Comparison of ENCODE assay signal across 10 cellular contexts in genomic region chr21:31117046-31117916, GRCh38.
A peak's percentile ranks its signal among the peaks of the same experiment; 100 is the strongest.
DNase-seq lines count a peak whose midpoint lies in the region; ATAC-seq and TF ChIP-seq lines count a peak whose summit lies in the region.
"Had no signal": no experiment of that assay in that cellular context is flagged by ENCODE, and none has a peak within 500 bp of the region (broad histone marks: within the 10 kb centered on the region; RNA-seq: fewer than 3 reads in every experiment).

No MANE protein-coding gene starts in this region.

- ATAC-seq in activated CD4-positive, CD25-positive, alpha-beta regulatory T cell treated with anti-CD3 and anti-CD28 coated beads, Interleukin-2, amount 50 U/mL, for 24 hours = peak; percentile 81 to 83

- peaks cover 16% of the 10 kb centered on the region for H3K36me3 ChIP-seq in endodermal cell (ENCODE audit: control insufficient read depth, insufficient read depth, low read length)
- H3K36me3 ChIP-seq: colonic mucosa had no signal

- peaks cover 3% of the 10 kb centered on the region for H3K4me1 ChIP-seq in endodermal cell (ENCODE audit: control insufficient read depth, insufficient read depth, low read length)
- H3K4me1 ChIP-seq: colonic mucosa had no signal

- H3K9ac ChIP-seq in endodermal cell (ENCODE audit: extremely low read depth, low read length, poor library complexity, severe bottlenecking) = no peak overlapping the region

- WGBS in endodermal cell (ENCODE audit: insufficient coverage in 1 of 2, insufficient read length in 1 of 2), 2 experiments = 81 to 87% methylated on average over 9 of the region's 9 CpGs

- no peaks in the 10 kb centered on the region for H3K27me3 ChIP-seq in endodermal cell (ENCODE audit: control insufficient read depth, insufficient read depth, low read length, poor library complexity, severe bottlenecking)
- H3K27me3 ChIP-seq: colonic mucosa had no signal

- no peak overlapping the region for H3K4me3 ChIP-seq in endodermal cell (ENCODE audit: low read length)
- H3K4me3 ChIP-seq: colonic mucosa had no signal

- CTCF ChIA-PET in HEK293T (lab: Yijun Ruan, JAX) = interaction anchor here (0.6 kb wide), 1 partner anchor 8 kb away, joined by 4 read pairs; no protein-coding TSS in a partner anchor

- DNase-seq in activated CD4-positive, CD25-positive, alpha-beta regulatory T cell (lab: John Stamatoyannopoulos, UW) = no peak
- DNase-seq in NOMO-1 treated with DMSO at 0.1 percent for 48 hours (lab: John Stamatoyannopoulos, UW; ENCODE audit: unreplicated experiment) (peak; percentile 24), endodermal cell (peak; percentile 55), progenitor cell of endocrine pancreas (ENCODE audit: low spot score, unreplicated experiment) (no peak), inferior parietal cortex (ENCODE audit: extremely low spot score) (no peak), HEK293T (ENCODE audit: extremely low spot score) (no peak)
- DNase-seq in stimulated activated CD4-positive, alpha-beta T cell treated with anti-CD3 and anti-CD28 coated beads, Interleukin-4, amount 100 ng/mL, for 1 hour = no peak
- DNase-seq: colonic mucosa, naive B cell had no signal

- no peaks in the 10 kb centered on the region for H3K9me3 ChIP-seq in endodermal cell (ENCODE audit: control insufficient read depth, low read length)
- H3K9me3 ChIP-seq: colonic mucosa had no signal

- H3K27me3 Mint-ChIP-seq in endodermal cell (ENCODE audit: insufficient read depth) (no peaks in the 10 kb centered on the region), progenitor cell of endocrine pancreas (no peaks in the 10 kb centered on the region)
- H3K27me3 Mint-ChIP-seq: naive B cell had no signal

- TF ChIP-seq CTCF in endodermal cell (conservative IDR thresholded peaks at IDR 0.05) (no peak), progenitor cell of endocrine pancreas (IDR thresholded peaks at IDR 0.05; ENCODE audit: unreplicated experiment) (no peak)

- peaks cover 26% of the 10 kb centered on the region for H3K4me1 Mint-ChIP-seq in endodermal cell
- H3K4me1 Mint-ChIP-seq in progenitor cell of endocrine pancreas (ENCODE audit: low read depth) = no peaks in the 10 kb centered on the region
- H3K4me1 Mint-ChIP-seq: naive B cell had no signal

- POLR2A ChIA-PET in HEK293T (lab: Yijun Ruan, JAX) = no interaction called here

- H3K4me3 Mint-ChIP-seq in endodermal cell (no peak overlapping the region), progenitor cell of endocrine pancreas (ENCODE audit: low read depth) (no peak overlapping the region)

- H3K27ac Mint-ChIP-seq in endodermal cell = no peak overlapping the region
- peak overlapping the region; percentile 37 for H3K27ac Mint-ChIP-seq in progenitor cell of endocrine pancreas

- H3K9me3 Mint-ChIP-seq in endodermal cell = no peaks in the 10 kb centered on the region
- H3K9me3 Mint-ChIP-seq in progenitor cell of endocrine pancreas (ENCODE audit: low read depth) = no peaks in the 10 kb centered on the region
- H3K9me3 Mint-ChIP-seq: naive B cell had no signal

- peaks cover 36% of the 10 kb centered on the region for H3K36me3 Mint-ChIP-seq in endodermal cell (ENCODE audit: low read depth)
- H3K36me3 Mint-ChIP-seq in progenitor cell of endocrine pancreas (ENCODE audit: insufficient read depth) = peaks cover 13% of the 10 kb centered on the region
- H3K36me3 Mint-ChIP-seq: naive B cell had no signal

- H3K27ac ChIP-seq in endodermal cell (ENCODE audit: low read depth, low read length) = no peak overlapping the region
- H3K27ac ChIP-seq: colonic mucosa had no signal

TF ChIP-seq in HEK293T, 16 proteins besides CTCF, POLR2A, EP300 and RAD21:
- TF ChIP-seq NFRKB (IDR thresholded peaks at IDR 0.05) (no peak), FOXK2 (IDR thresholded peaks at IDR 0.05) (no peak), LEF1 (IDR thresholded peaks at IDR 0.05; ENCODE audit: borderline replicate concordance) (no peak), HDGF (IDR thresholded peaks at IDR 0.05; ENCODE audit: borderline replicate concordance) (no peak), ZNF384 (IDR thresholded peaks at IDR 0.05) (no peak), FOXA1 (IDR thresholded peaks at IDR 0.05) (no peak), ARNT (IDR thresholded peaks at IDR 0.05) (no peak), FOXM1 (IDR thresholded peaks at IDR 0.05; ENCODE audit: borderline replicate concordance) (no peak)

Comparison
In these comparisons a context has a peak if more than half of its experiments do, and no peak if none do; other contexts are left out.
1. DNase-seq: peak in NOMO-1 treated with DMSO at 0.1 percent for 48 hours (single experiment) and endodermal cell (single experiment); none in activated CD4-positive, CD25-positive, alpha-beta regulatory T cell (0 of 4), progenitor cell of endocrine pancreas (single experiment), inferior parietal cortex (single experiment), stimulated activated CD4-positive, alpha-beta T cell treated with anti-CD3 and anti-CD28 coated beads, Interleukin-4, amount 100 ng/mL, for 1 hour (single experiment) and HEK293T (single experiment).